Comparison of ENCODE assay signal across 20 cellular contexts in the genomic region with DNA sequence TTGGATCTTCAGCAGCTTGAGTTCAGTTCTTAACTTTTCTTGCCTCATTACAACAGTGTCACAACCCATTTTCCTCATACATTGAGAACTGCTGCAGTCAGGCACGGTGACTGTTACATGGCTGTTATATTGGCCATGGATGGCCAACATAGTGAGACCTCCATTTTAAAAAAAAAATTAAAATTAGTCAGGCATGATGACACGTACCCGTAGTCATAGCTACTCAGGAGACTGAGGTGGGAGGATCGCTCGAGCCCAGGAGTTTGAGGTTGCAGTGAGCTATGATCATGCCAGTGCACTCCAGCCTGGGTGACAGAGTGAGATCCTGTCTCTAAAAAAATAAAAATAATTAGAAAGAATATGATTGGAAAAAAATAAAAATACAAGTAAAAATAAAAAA. TPM values are rescaled to one million over a fixed set of nuclear protein-coding genes. Genes with fewer than 3 reads are reported as not detected.
"Had no signal": no experiment of that assay in that cellular context is flagged by ENCODE, and none has a peak within 500 bp of the region (broad histone marks: within the 10 kb centered on the region; RNA-seq: fewer than 3 reads in every experiment).

No MANE protein-coding gene starts in this region.

- H3K27ac Mint-ChIP-seq: activated CD4-positive, alpha-beta memory T cell treated with anti-CD3 and anti-CD28 coated beads for 36 hours; activated naive CD8-positive, alpha-beta T cell treated with anti-CD3 and anti-CD28 coated beads for 36 hours; mesothelial cell of epicardium; natural killer cell; stimulated activated naive B cell treated with anti-CD40 and anti-IgM and Interleukin-4, amounts not matched to agents 10 μg/mL and 1 μg/mL and 100 μg/mL, for 72 hours had no signal

- H3K9me3 Mint-ChIP-seq: activated CD4-positive, alpha-beta memory T cell treated with anti-CD3 and anti-CD28 coated beads for 36 hours; activated naive CD8-positive, alpha-beta T cell treated with anti-CD3 and anti-CD28 coated beads for 36 hours; mesothelial cell of epicardium; natural killer cell; stimulated activated naive B cell treated with anti-CD40 and anti-IgM and Interleukin-4, amounts not matched to agents 10 μg/mL and 1 μg/mL and 100 μg/mL, for 72 hours had no signal

- H3K36me3 ChIP-seq: cardiac muscle cell, transverse colon, uterus had no signal

- FAIRE-seq: keratinocyte had no signal

- H3K4me1 ChIP-seq: heart right ventricle, lower lobe of right lung, transverse colon, uterus had no signal

- DNase-seq: activated CD4-positive, alpha-beta memory T cell treated with anti-CD3 and anti-CD28 coated beads for 36 hours; activated CD4-positive, alpha-beta T cell treated with anti-CD3 and anti-CD28 coated beads for 48 hours; activated CD4-positive, CD25-positive, alpha-beta regulatory T cell; activated naive CD4-positive, alpha-beta T cell treated with Interleukin-2 at 50 U/mL for 16 hours; activated naive CD8-positive, alpha-beta T cell treated with anti-CD3 and anti-CD28 coated beads for 36 hours; activated T-cell treated with anti-CD3 and anti-CD28 coated beads, Interleukin-2, amount 50 U/mL, for 48 hours; amniotic stem cell; heart right ventricle; lower lobe of right lung; natural killer cell; stimulated activated CD4-positive, alpha-beta T cell treated with anti-CD3 and anti-CD28 coated beads, Interleukin-2, amount 100 ng/mL, for 48 hours; stimulated activated CD8-positive, alpha-beta memory T cell treated with anti-CD3 and anti-CD28 coated beads, Interleukin-4, amount 100 ng/mL, for 48 hours; stimulated activated naive B cell treated with anti-CD40 and anti-IgM and Interleukin-4, amounts not matched to agents 10 μg/mL and 1 μg/mL and 100 μg/mL, for 72 hours; T1000; transverse colon; uterus had no signal

- H3K9me3 ChIP-seq: heart right ventricle, lower lobe of right lung, transverse colon, uterus had no signal

- H3K4me3 ChIP-seq: cardiac muscle cell, heart right ventricle, lower lobe of right lung, transverse colon, uterus had no signal

- H3K4me3 Mint-ChIP-seq: activated CD4-positive, alpha-beta memory T cell treated with anti-CD3 and anti-CD28 coated beads for 36 hours; activated naive CD8-positive, alpha-beta T cell treated with anti-CD3 and anti-CD28 coated beads for 36 hours; mesothelial cell of epicardium; stimulated activated naive B cell treated with anti-CD40 and anti-IgM and Interleukin-4, amounts not matched to agents 10 μg/mL and 1 μg/mL and 100 μg/mL, for 72 hours had no signal

- H3K4me1 Mint-ChIP-seq: activated naive CD8-positive, alpha-beta T cell treated with anti-CD3 and anti-CD28 coated beads for 36 hours; mesothelial cell of epicardium; natural killer cell; stimulated activated naive B cell treated with anti-CD40 and anti-IgM and Interleukin-4, amounts not matched to agents 10 μg/mL and 1 μg/mL and 100 μg/mL, for 72 hours had no signal

- ATAC-seq: heart right ventricle; left lobe of liver; lower lobe of right lung; natural killer cell; stimulated activated naive B cell treated with anti-CD40 and anti-IgM and Interleukin-4, amounts not matched to agents 10 μg/mL and 1 μg/mL and 100 μg/mL, for 72 hours had no signal

- H3K27me3 ChIP-seq: cardiac muscle cell, heart right ventricle, transverse colon, uterus had no signal

- H3K27ac ChIP-seq: cardiac muscle cell, heart right ventricle, lower lobe of right lung, transverse colon, uterus had no signal

- H3K27me3 Mint-ChIP-seq: activated CD4-positive, alpha-beta memory T cell treated with anti-CD3 and anti-CD28 coated beads for 36 hours; activated naive CD8-positive, alpha-beta T cell treated with anti-CD3 and anti-CD28 coated beads for 36 hours; stimulated activated naive B cell treated with anti-CD40 and anti-IgM and Interleukin-4, amounts not matched to agents 10 μg/mL and 1 μg/mL and 100 μg/mL, for 72 hours had no signal

- H3K36me3 Mint-ChIP-seq: activated CD4-positive, alpha-beta memory T cell treated with anti-CD3 and anti-CD28 coated beads for 36 hours; activated naive CD8-positive, alpha-beta T cell treated with anti-CD3 and anti-CD28 coated beads for 36 hours; natural killer cell had no signal

RNA-seq across cellular contexts. Expression of a gene that starts 9.9 kb away (rescaled TPM):
- total RNA-seq: activated CD4-positive, alpha-beta memory T cell treated with anti-CD3 and anti-CD28 coated beads for 36 hours; activated naive CD8-positive, alpha-beta T cell treated with anti-CD3 and anti-CD28 coated beads for 36 hours had no signal
- polyA plus RNA-seq: keratinocyte had no signal
